In genomic region chr21:29030909-29031308, GRCh38 we compare ENCODE assay signal across 20 cellular contexts. TPM values are rescaled to one million over a fixed set of nuclear protein-coding genes. Genes with fewer than 3 reads are reported as not detected.
DNase-seq lines count a peak whose midpoint lies in the region; ATAC-seq, FAIRE-seq and TF ChIP-seq lines count a peak whose summit lies in the region.
"Had no signal": no experiment of that assay in that cellular context is flagged by ENCODE, and none has a peak within 500 bp of the region (broad histone marks: within the 10 kb centered on the region; RNA-seq: fewer than 3 reads in every experiment).

No MANE protein-coding gene starts in this region.

- no peak for ATAC-seq in activated CD8-positive, alpha-beta T cell treated with anti-CD3 and anti-CD28 coated beads for 36 hours
- no peak for ATAC-seq in stimulated activated effector memory CD8-positive, alpha-beta T cell treated with anti-CD3 and anti-CD28 coated beads, Interleukin-12 subunit alpha, Interleukin-12 subunit beta, amount 100 ng/mL, for 72 hours
- ATAC-seq in GM21390 (IDR thresholded peaks at IDR 0.05; ENCODE audit: unreplicated experiment) (no peak), HG03565 (IDR thresholded peaks at IDR 0.05; ENCODE audit: unreplicated experiment) (no peak)

- no peak overlapping the region for H3K4me3 ChIP-seq in bronchial epithelial cell (ENCODE audit: low read depth, low read length)
- H3K4me3 ChIP-seq: Peyer's patch had no signal

- H3K4me1 Mint-ChIP-seq in activated naive CD4-positive, alpha-beta T cell treated with anti-CD3 and anti-CD28 coated beads, Interleukin-2, amount 50 U/mL, for 24 hours = peaks cover 57% of the 10 kb centered on the region
- peaks cover 22% of the 10 kb centered on the region for H3K4me1 Mint-ChIP-seq in activated CD8-positive, alpha-beta T cell treated with anti-CD3 and anti-CD28 coated beads for 36 hours (ENCODE audit: low read depth)
- H3K4me1 Mint-ChIP-seq in stimulated activated effector memory CD8-positive, alpha-beta T cell treated with anti-CD3 and anti-CD28 coated beads, Interleukin-12 subunit alpha, Interleukin-12 subunit beta, amount 100 ng/mL, for 72 hours = peaks cover 16% of the 10 kb centered on the region

- no peak for DNase-seq in activated naive CD4-positive, alpha-beta T cell (lab: John Stamatoyannopoulos, UW)
- DNase-seq in activated CD8-positive, alpha-beta T cell treated with anti-CD3 and anti-CD28 coated beads for 36 hours = no peak
- DNase-seq in bronchial epithelial cell (ENCODE audit: low read depth) (no peak), MV-4-11 (lab: John Stamatoyannopoulos, UW) (no peak)
- no peak for DNase-seq in stimulated activated effector memory CD8-positive, alpha-beta T cell treated with anti-CD3 and anti-CD28 coated beads, Interleukin-12 subunit alpha, Interleukin-12 subunit beta, amount 100 ng/mL, for 72 hours (ENCODE audit: low spot score in 2 of 2)
- DNase-seq: BE2C, EL, GF-D8, H9, HFFc6, IMR-90, NCI-H1105 treated with DMSO at 0.1 percent for 48 hours, NCI-H2029 treated with DMSO at 0.1 percent for 48 hours, NCI-H524 treated with DMSO at 0.1 percent for 48 hours, NCI-H82, Peyer's patch had no signal

- TF ChIP-seq CTCF in activated CD8-positive, alpha-beta T cell treated with anti-CD3 and anti-CD28 coated beads for 36 hours (IDR thresholded peaks at IDR 0.05) = no peak
- no peak for TF ChIP-seq CTCF in bronchial epithelial cell (IDR thresholded peaks at IDR 0.05; ENCODE audit: insufficient read depth, low read length, severe bottlenecking)

- no peaks in the 10 kb centered on the region for H3K27me3 Mint-ChIP-seq in activated naive CD4-positive, alpha-beta T cell treated with anti-CD3 and anti-CD28 coated beads, Interleukin-2, amount 50 U/mL, for 24 hours
- H3K27me3 Mint-ChIP-seq in activated CD8-positive, alpha-beta T cell treated with anti-CD3 and anti-CD28 coated beads for 36 hours = no peaks in the 10 kb centered on the region

- H3K4me3 Mint-ChIP-seq in activated naive CD4-positive, alpha-beta T cell treated with anti-CD3 and anti-CD28 coated beads, Interleukin-2, amount 50 U/mL, for 24 hours = no peak overlapping the region
- no peak overlapping the region for H3K4me3 Mint-ChIP-seq in activated CD8-positive, alpha-beta T cell treated with anti-CD3 and anti-CD28 coated beads for 36 hours
- no peak overlapping the region for H3K4me3 Mint-ChIP-seq in stimulated activated effector memory CD8-positive, alpha-beta T cell treated with anti-CD3 and anti-CD28 coated beads, Interleukin-12 subunit alpha, Interleukin-12 subunit beta, amount 100 ng/mL, for 72 hours
- H3K4me3 Mint-ChIP-seq: H9, HFFc6 had no signal

- FAIRE-seq in bronchial epithelial cell (lab: Jason Lieb, UNC) = peak; percentile 50
- FAIRE-seq: HTR-8/SVneo had no signal

- CTCF ChIA-PET in activated CD8-positive, alpha-beta T cell treated with anti-CD3 and anti-CD28 coated beads for 36 hours (lab: Charles Lee) = no interaction called here

- H3K9me3 Mint-ChIP-seq in activated naive CD4-positive, alpha-beta T cell treated with anti-CD3 and anti-CD28 coated beads, Interleukin-2, amount 50 U/mL, for 24 hours = no peaks in the 10 kb centered on the region
- no peaks in the 10 kb centered on the region for H3K9me3 Mint-ChIP-seq in activated CD8-positive, alpha-beta T cell treated with anti-CD3 and anti-CD28 coated beads for 36 hours
- no peaks in the 10 kb centered on the region for H3K9me3 Mint-ChIP-seq in stimulated activated effector memory CD8-positive, alpha-beta T cell treated with anti-CD3 and anti-CD28 coated beads, Interleukin-12 subunit alpha, Interleukin-12 subunit beta, amount 100 ng/mL, for 72 hours
- H3K9me3 Mint-ChIP-seq: H9, HFFc6 had no signal

- H3K27ac Mint-ChIP-seq in activated naive CD4-positive, alpha-beta T cell treated with anti-CD3 and anti-CD28 coated beads, Interleukin-2, amount 50 U/mL, for 24 hours = peak overlapping the region; percentile 71
- H3K27ac Mint-ChIP-seq in activated CD8-positive, alpha-beta T cell treated with anti-CD3 and anti-CD28 coated beads for 36 hours = peak overlapping the region; percentile 23
- H3K27ac Mint-ChIP-seq in stimulated activated effector memory CD8-positive, alpha-beta T cell treated with anti-CD3 and anti-CD28 coated beads, Interleukin-12 subunit alpha, Interleukin-12 subunit beta, amount 100 ng/mL, for 72 hours = peak overlapping the region; percentile 13
- H3K27ac Mint-ChIP-seq: H9, HFFc6 had no signal

- intact Hi-C loops in activated CD8-positive, alpha-beta T cell treated with anti-CD3 and anti-CD28 coated beads for 36 hours (cut with micrococcal nuclease) = no loop called here

- H3K36me3 Mint-ChIP-seq in activated naive CD4-positive, alpha-beta T cell treated with anti-CD3 and anti-CD28 coated beads, Interleukin-2, amount 50 U/mL, for 24 hours = peaks cover 17% of the 10 kb centered on the region
- H3K36me3 Mint-ChIP-seq in activated CD8-positive, alpha-beta T cell treated with anti-CD3 and anti-CD28 coated beads for 36 hours (ENCODE audit: low read depth) = peaks cover 39% of the 10 kb centered on the region
- peaks cover 11% of the 10 kb centered on the region for H3K36me3 Mint-ChIP-seq in stimulated activated effector memory CD8-positive, alpha-beta T cell treated with anti-CD3 and anti-CD28 coated beads, Interleukin-12 subunit alpha, Interleukin-12 subunit beta, amount 100 ng/mL, for 72 hours

- no peaks in the 10 kb centered on the region for H3K27me3 ChIP-seq in bronchial epithelial cell (ENCODE audit: control insufficient read depth, insufficient read depth, low read length)
- H3K27me3 ChIP-seq: BE2C, Peyer's patch had no signal

- POLR2A ChIA-PET in activated CD8-positive, alpha-beta T cell treated with anti-CD3 and anti-CD28 coated beads for 36 hours (lab: Charles Lee) = interaction anchor here (0.9 to 2.5 kb wide), 5 partner anchors 23 to 55 kb away, joined by 3 to 9 read pairs (median 3); no protein-coding TSS in a partner anchor

- H3K36me3 ChIP-seq in bronchial epithelial cell (ENCODE audit: control insufficient read depth, insufficient read depth, low read length) = peaks cover 5% of the 10 kb centered on the region

RNA-seq across cellular contexts. Expression of gene USP16, which starts 6.4 kb away (rescaled TPM):
- total RNA-seq in activated CD8-positive, alpha-beta T cell treated with anti-CD3 and anti-CD28 coated beads for 36 hours = 10 to 100 TPM; 39.9 TPM
- 32.1 and 36.4 TPM in 2 replicates for total RNA-seq in bronchial epithelial cell

RNA-seq across cellular contexts. Expression of gene RWDD2B, which starts 11.8 kb away (rescaled TPM):
- total RNA-seq in activated CD8-positive, alpha-beta T cell treated with anti-CD3 and anti-CD28 coated beads for 36 hours = 10 to 100 TPM; 14.7 to 14.9 TPM
- total RNA-seq in bronchial epithelial cell = 5.0 and 7.6 TPM in 2 replicates

RNA-seq across cellular contexts. Expression of gene LTN1, which starts 38.2 kb away (rescaled TPM):
- total RNA-seq in activated CD8-positive, alpha-beta T cell treated with anti-CD3 and anti-CD28 coated beads for 36 hours = 10 to 100 TPM; 26.7 to 28.0 TPM
- total RNA-seq in bronchial epithelial cell = 22.4 and 25.0 TPM in 2 replicates

RNA-seq across cellular contexts. Expression of gene CCT8, which starts 42.5 kb away (rescaled TPM):
- total RNA-seq in activated CD8-positive, alpha-beta T cell treated with anti-CD3 and anti-CD28 coated beads for 36 hours = 100 to 1,000 TPM; 474 to 489 TPM
- 117 and 222 TPM in 2 replicates for total RNA-seq in bronchial epithelial cell

Comparison
In these comparisons a context has a peak if more than half of its experiments do, and no peak if none do; other contexts are left out.
1. H3K27ac Mint-ChIP-seq: peak in every context shown above with its lines; median percentile 71 in activated naive CD4-positive, alpha-beta T cell treated with anti-CD3 and anti-CD28 coated beads, Interleukin-2, amount 50 U/mL, for 24 hours; 23 in activated CD8-positive, alpha-beta T cell treated with anti-CD3 and anti-CD28 coated beads for 36 hours; 13 in stimulated activated effector memory CD8-positive, alpha-beta T cell treated with anti-CD3 and anti-CD28 coated beads, Interleukin-12 subunit alpha, Interleukin-12 subunit beta, amount 100 ng/mL, for 72 hours.